15 cellular contexts compared by ENCODE assay signal in the genomic region with DNA sequence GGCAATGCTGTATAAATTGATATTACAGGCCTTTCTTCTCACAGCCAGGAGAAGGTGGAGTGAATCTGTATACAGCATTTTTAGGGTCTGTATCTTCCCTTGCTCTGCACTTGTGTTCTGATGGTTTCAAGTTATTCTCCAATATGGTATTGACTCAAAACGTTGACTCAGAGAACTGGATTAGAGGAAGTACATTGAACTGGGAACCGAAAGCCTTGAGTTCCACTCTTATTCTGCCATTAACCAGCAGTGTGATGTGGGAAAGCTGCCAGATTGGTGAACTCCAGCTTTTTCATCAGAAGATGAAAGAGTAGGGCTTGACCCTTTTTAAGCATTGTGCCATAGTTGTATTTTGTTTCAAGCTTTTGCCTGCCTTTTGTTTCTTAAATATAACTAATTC.
DNase-seq lines count a peak whose midpoint lies in the region; ATAC-seq and TF ChIP-seq lines count a peak whose summit lies in the region.
"Had no signal": no experiment of that assay in that cellular context is flagged by ENCODE, and none has a peak within 500 bp of the region (broad histone marks: within the 10 kb centered on the region; RNA-seq: fewer than 3 reads in every experiment).

No MANE protein-coding gene starts in this region.

- H3K27me3 ChIP-seq in GM06990 (replicated peaks; ENCODE audit: control insufficient read depth, insufficient read depth, low read length), result no peaks in the 10 kb centered on the region
- no peaks in the 10 kb centered on the region for H3K27me3 ChIP-seq in lower lobe of right lung (ENCODE audit: low read depth)
- H3K27me3 ChIP-seq: MG63, testis had no signal

- H3K36me3 ChIP-seq in GM06990 (ENCODE audit: control insufficient read depth, insufficient read depth, low read length) (no peaks in the 10 kb centered on the region), lower lobe of right lung (no peaks in the 10 kb centered on the region)
- H3K36me3 ChIP-seq: MG63, prostate gland had no signal

- H3K4me3 ChIP-seq in GM06990 (replicated peaks; ENCODE audit: low read depth, low read length) (no peak overlapping the region), lower lobe of right lung (no peak overlapping the region)
- H3K4me3 ChIP-seq: MG63, PC-9, prostate gland, testis had no signal

- intact Hi-C loops in lower lobe of right lung (cut with DNase I), result no loop called here

- TF ChIP-seq CTCF in GM06990 (IDR thresholded peaks at IDR 0.05; ENCODE audit: insufficient read depth, low read length, poor library complexity, severe bottlenecking) (no peak), lower lobe of right lung (IDR thresholded peaks at IDR 0.05) (no peak)

- peaks cover 9% of the 10 kb centered on the region for H3K4me1 ChIP-seq in lower lobe of right lung
- H3K4me1 ChIP-seq: prostate gland, testis had no signal

- no peaks in the 10 kb centered on the region for H3K9me3 ChIP-seq in lower lobe of right lung
- H3K9me3 ChIP-seq: MG63, prostate gland, testis had no signal

- DNase-seq in GM06990 (ENCODE audit: extremely low read depth, insufficient read length) (peak; percentile 9), SIG-M5 (lab: John Stamatoyannopoulos, UW) (peak; percentile 87), lower lobe of right lung (no peak), NCI-H748 (lab: John Stamatoyannopoulos, UW; ENCODE audit: unreplicated experiment) (no peak), SK-N-DZ (ENCODE audit: low spot score) (no peak)
- no peak for DNase-seq in effector CD8-positive, alpha-beta T cell (lab: John Stamatoyannopoulos, UW)
- DNase-seq: glutamatergic neuron, HFFc6, kidney, MG63, PC-9, testis had no signal

- ATAC-seq in HG03432 (IDR thresholded peaks at IDR 0.05; ENCODE audit: unreplicated experiment) (peak; percentile 72), lower lobe of right lung (peak; percentile 64 to 66), GM18907 (IDR thresholded peaks at IDR 0.05; ENCODE audit: unreplicated experiment) (no peak)

- no peak overlapping the region for H3K27ac ChIP-seq in lower lobe of right lung
- H3K27ac ChIP-seq: PC-9, prostate gland, testis had no signal

Comparison
In these comparisons a context has a peak if more than half of its experiments do, and no peak if none do; other contexts are left out.
1. DNase-seq: peak in GM06990 (single experiment) and SIG-M5 (single experiment); none in lower lobe of right lung (single experiment), effector CD8-positive, alpha-beta T cell (single experiment), NCI-H748 (single experiment) and SK-N-DZ (single experiment).